ENCODE assay signal across 8 cellular contexts in genomic region chr12:55828357-55828756, GRCh38. TPM values are rescaled to one million over a fixed set of nuclear protein-coding genes. Genes with fewer than 3 reads are reported as not detected.
DNase-seq lines count a peak whose midpoint lies in the region; ATAC-seq and TF ChIP-seq lines count a peak whose summit lies in the region.

No MANE protein-coding gene starts in this region.

- H3K27ac ChIP-seq in Peyer's patch (peak overlapping the region; percentile 84 to 93 (median 88)), epithelial cell of prostate (peak overlapping the region; percentile 67)

- H3K4me3 Mint-ChIP-seq in progenitor cell of endocrine pancreas (ENCODE audit: low read depth): peak overlapping the region; percentile 98

- H3K9ac ChIP-seq in ES-I3 (ENCODE audit: low read depth, low read length): peak overlapping the region; percentile 80; the same call in 1 of the 2 replicates

- peaks cover 6% of the 10 kb centered on the region for H3K36me3 Mint-ChIP-seq in progenitor cell of endocrine pancreas (ENCODE audit: insufficient read depth)

- H3K4me1 Mint-ChIP-seq in progenitor cell of endocrine pancreas (ENCODE audit: low read depth): peaks cover 41% of the 10 kb centered on the region

- TF ChIP-seq CTCF in Peyer's patch (IDR thresholded peaks at IDR 0.05): no peak
- no peak for TF ChIP-seq CTCF in progenitor cell of endocrine pancreas (IDR thresholded peaks at IDR 0.05; ENCODE audit: unreplicated experiment)

- TF ChIP-seq POLR2A in Peyer's patch (IDR thresholded peaks at IDR 0.05): no peak

- no peaks in the 10 kb centered on the region for H3K9me3 Mint-ChIP-seq in progenitor cell of endocrine pancreas (ENCODE audit: low read depth)

- no peaks in the 10 kb centered on the region for H3K27me3 Mint-ChIP-seq in progenitor cell of endocrine pancreas

- no peaks in the 10 kb centered on the region for H3K27me3 ChIP-seq in Peyer's patch

- DNase-seq in Peyer's patch: peak in 1 of 3 donors; percentile 44
- DNase-seq in epithelial cell of prostate (ENCODE audit: low read depth, low spot score): no peak
- no peak for DNase-seq in progenitor cell of endocrine pancreas (ENCODE audit: low spot score, unreplicated experiment)
- no peak for DNase-seq in GM19238 (ENCODE audit: insufficient read length, low spot score)
- DNase-seq in stimulated activated CD4-positive, alpha-beta T cell treated with anti-CD3 and anti-CD28 coated beads, Interleukin-2, amount 100 ng/mL, for 48 hours: no peak
- DNase-seq in dedifferentiated amniotic fluid mesenchymal stem cell (ENCODE audit: extremely low spot score): no peak

- H3K4me1 ChIP-seq in ES-I3 (ENCODE audit: insufficient read depth, low read length): peaks cover 3% of the 10 kb centered on the region; the same call in 1 of the 2 replicates
- peaks cover 0 to 56% (median 13%) of the 10 kb centered on the region in 4 donors for H3K4me1 ChIP-seq in Peyer's patch

- no peaks in the 10 kb centered on the region for H3K9me3 ChIP-seq in ES-I3 (ENCODE audit: control insufficient read depth, insufficient read depth, low read length)
- no peaks in the 10 kb centered on the region for H3K9me3 ChIP-seq in Peyer's patch

- no peak for ATAC-seq in GM18511 (IDR thresholded peaks at IDR 0.05; ENCODE audit: unreplicated experiment)

- H3K27ac Mint-ChIP-seq in progenitor cell of endocrine pancreas: peak overlapping the region; percentile 46

- H3K4me3 ChIP-seq in Peyer's patch: peak overlapping the region in 2 of 4 donors; percentile 75 to 84

- H3K36me3 ChIP-seq in ES-I3 (ENCODE audit: insufficient read depth, low read length) (no peaks in the 10 kb centered on the region), Peyer's patch (no peaks in the 10 kb centered on the region)

RNA-seq across cellular contexts. Expression of gene DNAJC14, which starts 1.0 kb away (rescaled TPM):
- total RNA-seq in Peyer's patch (10 to 100 TPM; 35.4 to 43.4 (median 43.0) TPM), progenitor cell of endocrine pancreas (37.6 and 38.6 TPM in 2 replicates)

RNA-seq across cellular contexts. Expression of gene ORMDL2, which starts 10.5 kb away (rescaled TPM):
- total RNA-seq in Peyer's patch: 10 to 100 TPM in 3 of 4 donors, 1 to 10 TPM in 1; 5.0 to 31.2 (median 24.2) TPM
- 36.5 and 40.5 TPM in 2 replicates for total RNA-seq in progenitor cell of endocrine pancreas

RNA-seq across cellular contexts. Expression of gene SARNP, which starts 10.8 kb away (rescaled TPM):
- 10 to 100 TPM; 21.9 to 60.2 (median 44.9) TPM for total RNA-seq in Peyer's patch
- total RNA-seq in progenitor cell of endocrine pancreas: 85.7 and 91.0 TPM in 2 replicates

RNA-seq across cellular contexts. Expression of gene MMP19, which starts 14.4 kb away (rescaled TPM):
- total RNA-seq in Peyer's patch (10 to 100 TPM in 1 of 4 donors, 1 to 10 TPM in 3; 3.3 to 44.6 (median 5.2) TPM), progenitor cell of endocrine pancreas (0.62 and 0.89 TPM in 2 replicates)
